20 cellular contexts compared by ENCODE assay signal in the genomic region with DNA sequence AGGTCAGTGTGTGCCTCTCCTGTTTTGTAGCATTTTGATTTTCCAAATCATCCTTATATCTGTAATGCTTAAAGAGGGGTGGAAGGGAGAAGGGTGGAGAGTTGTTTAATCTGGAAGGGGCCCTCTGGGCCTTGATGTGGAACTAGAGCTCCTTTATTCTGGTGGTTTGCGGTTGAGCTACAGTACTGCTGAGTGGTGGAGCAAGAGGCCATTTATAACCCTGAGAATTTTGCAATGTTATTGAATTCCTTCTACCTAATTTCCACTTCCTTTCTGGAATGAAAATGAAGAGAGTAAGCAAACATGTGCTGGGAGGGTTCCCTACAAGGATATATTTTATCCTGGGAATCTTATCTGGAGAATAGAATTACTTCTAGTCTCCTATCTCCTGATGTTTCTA. TPM values are rescaled to one million over a fixed set of nuclear protein-coding genes. Genes with fewer than 3 reads are reported as not detected.
DNase-seq lines count a peak whose midpoint lies in the region; ATAC-seq and TF ChIP-seq lines count a peak whose summit lies in the region.
"Had no signal": no experiment of that assay in that cellular context is flagged by ENCODE, and none has a peak within 500 bp of the region (broad histone marks: within the 10 kb centered on the region; RNA-seq: fewer than 3 reads in every experiment).

No MANE protein-coding gene starts in this region.

- TF ChIP-seq EP300 in suprapubic skin (IDR thresholded peaks at IDR 0.05) = no peak

- no peak for TF ChIP-seq CTCF in left ventricle myocardium inferior (IDR thresholded peaks at IDR 0.05; ENCODE audit: borderline replicate concordance)
- TF ChIP-seq CTCF in suprapubic skin (IDR thresholded peaks at IDR 0.05) = no peak

- WGBS in suprapubic skin = 71% methylated on average over 1 of the region's 1 CpG

- H3K36me3 ChIP-seq in left ventricle myocardium inferior (no peaks in the 10 kb centered on the region), suprapubic skin (no peaks in the 10 kb centered on the region)
- H3K36me3 ChIP-seq: prostate gland, spleen, tibial artery had no signal

- ATAC-seq in HG03378 (IDR thresholded peaks at IDR 0.05; ENCODE audit: unreplicated experiment) = no peak

- H3K27ac ChIP-seq in left ventricle myocardium inferior (replicated peaks) = no peak overlapping the region
- no peak overlapping the region for H3K27ac ChIP-seq in suprapubic skin
- H3K27ac ChIP-seq: prostate gland, spleen, tibial artery had no signal

- H3K4me1 ChIP-seq in left ventricle myocardium inferior = no peaks in the 10 kb centered on the region
- H3K4me1 ChIP-seq in suprapubic skin = peaks cover 8% of the 10 kb centered on the region
- H3K4me1 ChIP-seq: prostate gland, spleen, tibial artery had no signal

- H3K9me3 ChIP-seq in left ventricle myocardium inferior (replicated peaks) = no peaks in the 10 kb centered on the region
- H3K9me3 ChIP-seq in suprapubic skin = no peaks in the 10 kb centered on the region
- H3K9me3 ChIP-seq: prostate gland, spleen, tibial artery had no signal

- H3K4me3 ChIP-seq in left ventricle myocardium inferior = no peak overlapping the region
- no peak overlapping the region for H3K4me3 ChIP-seq in suprapubic skin
- H3K4me3 ChIP-seq: lung, prostate gland, spleen, tibial artery had no signal

- no peak for TF ChIP-seq POLR2A in suprapubic skin (IDR thresholded peaks at IDR 0.05)

- H3K27me3 ChIP-seq in left ventricle myocardium inferior (ENCODE audit: low read depth) (peaks cover 43% of the 10 kb centered on the region), suprapubic skin (no peaks in the 10 kb centered on the region)
- H3K27me3 ChIP-seq: tibial artery had no signal

- DNase-seq in H4 (ENCODE audit: low spot score) (peak; percentile 81), MV-4-11 (lab: John Stamatoyannopoulos, UW) (peak; percentile 85), SKM-1 treated with dmso at 0.1 percent for 144 hours (lab: John Stamatoyannopoulos, UW; ENCODE audit: unreplicated experiment) (peak; percentile 66), medulla oblongata (ENCODE audit: extremely low spot score) (peak; percentile 34), left ventricle myocardium inferior (no peak), suprapubic skin (ENCODE audit: low spot score in 2 of 2) (no peak)
- DNase-seq: activated CD4-positive, alpha-beta T cell treated with anti-CD3 and anti-CD28 coated beads, Interleukin-2, amount 50 U/mL, for 1 hour; activated naive CD4-positive, alpha-beta T cell treated with anti-CD3 and anti-CD28 coated beads, Interleukin-2, amount 10 ng/mL, durations not matched to agents 7 days and 5 days; activated T-cell treated with anti-CD3 and anti-CD28 coated beads for 4 hours; Karpas-422; naive thymus-derived CD4-positive, alpha-beta T cell; NCI-H187; NCI-H748 treated with DMSO at 0.1 percent for 48 hours; Right ventricle myocardium superior; spleen; T-helper 9 cell; tibial artery had no signal

- intact Hi-C loops in left ventricle myocardium inferior (cut with micrococcal nuclease) = no loop called here

RNA-seq across cellular contexts. Expression of a gene that starts 35.3 kb away (rescaled TPM):
- total RNA-seq in H4 (2014; rRNA removed; shearing (Covaris generic)) = 15.8 and 17.2 TPM in 2 replicates
- total RNA-seq in left ventricle myocardium inferior (11.3 TPM), suprapubic skin (10 to 100 TPM; 10.7 to 39.2 (median 18.2) TPM)

Comparison
In these comparisons a context has a peak if more than half of its experiments do, and no peak if none do; other contexts are left out.
1. DNase-seq: peak in H4 (single experiment), MV-4-11 (single experiment), SKM-1 treated with dmso at 0.1 percent for 144 hours (single experiment) and medulla oblongata (single experiment); none in left ventricle myocardium inferior (single experiment) and suprapubic skin (0 of 2).